ENCODE assay signal across 1 cellular context in genomic region chr2:190182071-190182524, GRCh38.
TF ChIP-seq lines count a peak whose summit lies in the region.

No MANE protein-coding gene starts in this region.

TF ChIP-seq in GM12878, 131 proteins besides CTCF, POLR2A, EP300 and RAD21 (continued from another document):
- no peak for TF ChIP-seq ZBTB11 (CRISPR knock-in tag; IDR thresholded peaks at IDR 0.05)
- TF ChIP-seq, protein P1, sequence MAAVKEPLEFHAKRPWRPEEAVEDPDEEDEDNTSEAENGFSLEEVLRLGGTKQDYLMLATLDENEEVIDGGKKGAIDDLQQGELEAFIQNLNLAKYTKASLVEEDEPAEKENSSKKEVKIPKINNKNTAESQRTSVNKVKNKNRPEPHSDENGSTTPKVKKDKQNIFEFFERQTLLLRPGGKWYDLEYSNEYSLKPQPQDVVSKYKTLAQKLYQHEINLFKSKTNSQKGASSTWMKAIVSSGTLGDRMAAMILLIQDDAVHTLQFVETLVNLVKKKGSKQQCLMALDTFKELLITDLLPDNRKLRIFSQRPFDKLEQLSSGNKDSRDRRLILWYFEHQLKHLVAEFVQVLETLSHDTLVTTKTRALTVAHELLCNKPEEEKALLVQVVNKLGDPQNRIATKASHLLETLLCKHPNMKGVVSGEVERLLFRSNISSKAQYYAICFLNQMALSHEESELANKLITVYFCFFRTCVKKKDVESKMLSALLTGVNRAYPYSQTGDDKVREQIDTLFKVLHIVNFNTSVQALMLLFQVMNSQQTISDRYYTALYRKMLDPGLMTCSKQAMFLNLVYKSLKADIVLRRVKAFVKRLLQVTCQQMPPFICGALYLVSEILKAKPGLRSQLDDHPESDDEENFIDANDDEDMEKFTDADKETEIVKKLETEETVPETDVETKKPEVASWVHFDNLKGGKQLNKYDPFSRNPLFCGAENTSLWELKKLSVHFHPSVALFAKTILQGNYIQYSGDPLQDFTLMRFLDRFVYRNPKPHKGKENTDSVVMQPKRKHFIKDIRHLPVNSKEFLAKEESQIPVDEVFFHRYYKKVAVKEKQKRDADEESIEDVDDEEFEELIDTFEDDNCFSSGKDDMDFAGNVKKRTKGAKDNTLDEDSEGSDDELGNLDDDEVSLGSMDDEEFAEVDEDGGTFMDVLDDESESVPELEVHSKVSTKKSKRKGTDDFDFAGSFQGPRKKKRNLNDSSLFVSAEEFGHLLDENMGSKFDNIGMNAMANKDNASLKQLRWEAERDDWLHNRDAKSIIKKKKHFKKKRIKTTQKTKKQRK (IDR thresholded peaks at IDR 0.05; ENCODE audit: low read depth, low read length), result no peak
- TF ChIP-seq RAD51 (IDR thresholded peaks at IDR 0.05), result no peak
- peak; percentile 81; the same call in 1 of the 2 replicates for TF ChIP-seq MEF2A (IDR thresholded peaks at IDR 0.05; ENCODE audit: insufficient read depth, low read depth, low read length)
- TF ChIP-seq USF2 (IDR thresholded peaks at IDR 0.05; ENCODE audit: borderline replicate concordance, low read depth, low read length), result no peak
- TF ChIP-seq, protein P2, sequence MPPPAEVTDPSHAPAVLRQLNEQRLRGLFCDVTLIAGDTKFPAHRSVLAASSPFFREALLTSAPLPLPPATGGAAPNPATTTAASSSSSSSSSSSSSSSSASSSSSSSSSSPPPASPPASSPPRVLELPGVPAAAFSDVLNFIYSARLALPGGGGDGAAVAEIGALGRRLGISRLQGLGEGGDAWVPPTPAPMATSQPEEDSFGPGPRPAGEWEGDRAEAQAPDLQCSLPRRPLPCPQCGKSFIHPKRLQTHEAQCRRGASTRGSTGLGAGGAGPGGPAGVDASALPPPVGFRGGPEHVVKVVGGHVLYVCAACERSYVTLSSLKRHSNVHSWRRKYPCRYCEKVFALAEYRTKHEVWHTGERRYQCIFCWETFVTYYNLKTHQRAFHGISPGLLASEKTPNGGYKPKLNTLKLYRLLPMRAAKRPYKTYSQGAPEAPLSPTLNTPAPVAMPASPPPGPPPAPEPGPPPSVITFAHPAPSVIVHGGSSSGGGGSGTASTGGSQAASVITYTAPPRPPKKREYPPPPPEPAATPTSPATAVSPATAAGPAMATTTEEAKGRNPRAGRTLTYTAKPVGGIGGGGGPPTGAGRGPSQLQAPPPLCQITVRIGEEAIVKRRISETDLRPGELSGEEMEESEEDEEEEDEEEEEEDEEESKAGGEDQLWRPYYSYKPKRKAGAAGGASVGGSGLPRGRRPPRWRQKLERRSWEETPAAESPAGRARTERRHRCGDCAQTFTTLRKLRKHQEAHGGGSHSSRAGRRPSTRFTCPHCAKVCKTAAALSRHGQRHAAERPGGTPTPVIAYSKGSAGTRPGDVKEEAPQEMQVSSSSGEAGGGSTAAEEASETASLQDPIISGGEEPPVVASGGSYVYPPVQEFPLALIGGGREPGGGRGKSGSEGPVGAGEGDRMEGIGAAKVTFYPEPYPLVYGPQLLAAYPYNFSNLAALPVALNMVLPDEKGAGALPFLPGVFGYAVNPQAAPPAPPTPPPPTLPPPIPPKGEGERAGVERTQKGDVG (CRISPR knock-in tag; IDR thresholded peaks at IDR 0.05), result no peak
- no peak for TF ChIP-seq TBL1XR1 (IDR thresholded peaks at IDR 0.05; ENCODE audit: low read depth, low read length)
